ENCODE assay signal across 20 cellular contexts in the genomic region with DNA sequence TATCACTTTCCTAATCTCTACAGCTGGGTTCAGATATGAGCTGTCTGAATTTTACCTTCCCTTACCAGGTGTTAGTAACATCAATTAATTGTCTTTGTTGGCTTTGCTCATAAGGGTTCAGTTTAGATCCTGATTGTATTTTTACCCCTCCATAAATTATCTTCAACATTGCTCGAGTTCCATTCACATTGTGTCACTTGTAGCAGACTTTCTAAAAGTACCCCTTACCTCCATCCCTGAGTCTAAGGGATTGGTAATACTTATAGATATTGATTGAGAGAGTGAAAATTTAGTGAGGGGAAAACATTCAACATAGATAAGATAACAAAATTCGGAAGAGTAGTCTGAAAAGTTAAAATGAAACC. TPM values are rescaled to one million over a fixed set of nuclear protein-coding genes. Genes with fewer than 3 reads are reported as not detected.
DNase-seq lines count a peak whose midpoint lies in the region; ATAC-seq and TF ChIP-seq lines count a peak whose summit lies in the region.
"Had no signal": no experiment of that assay in that cellular context is flagged by ENCODE, and none has a peak within 500 bp of the region (broad histone marks: within the 10 kb centered on the region; RNA-seq: fewer than 3 reads in every experiment).

No MANE protein-coding gene starts in this region.

- H3K9me3 ChIP-seq in HCT116 (ENCODE audit: control insufficient read depth in 1 of 2, insufficient read depth in 1 of 2, low read depth in 1 of 2, low read length in 2 of 2) (no peaks in the 10 kb centered on the region), adipocyte (ENCODE audit: control insufficient read depth, low read length) (no peaks in the 10 kb centered on the region), smooth muscle cell (replicated peaks; ENCODE audit: low read depth) (no peaks in the 10 kb centered on the region)
- H3K9me3 ChIP-seq: HAP-1, ovary had no signal

- H3K36me3 ChIP-seq in HCT116 (ENCODE audit: control insufficient read depth in 1 of 2, insufficient read depth in 2 of 2, low read length in 2 of 2), result peaks cover 0 to under 1% of the 10 kb centered on the region in 2 experiments; a peak in 1 of 4 replicates
- H3K36me3 ChIP-seq in adipocyte (ENCODE audit: control insufficient read depth, insufficient read depth, low read length, severe bottlenecking), result no peaks in the 10 kb centered on the region
- H3K36me3 ChIP-seq in smooth muscle cell (ENCODE audit: low read depth), result no peaks in the 10 kb centered on the region
- H3K36me3 ChIP-seq: HAP-1, ovary, WERI-Rb-1 had no signal

- no peak overlapping the region for H3K27ac Mint-ChIP-seq in nephron progenitor cell
- H3K27ac Mint-ChIP-seq: activated CD4-positive, alpha-beta memory T cell treated with anti-CD3 and anti-CD28 coated beads for 36 hours; activated naive CD4-positive, alpha-beta T cell treated with anti-CD3 and anti-CD28 coated beads, Interleukin-2, amount 50 U/mL, for 24 hours; activated T-cell treated with anti-CD3 and anti-CD28 coated beads, Interleukin-2, amount 50 U/mL, for 24 hours; brain; T-helper 1 cell treated with Interleukin-12 subunit alpha and Interleukin-12 subunit beta and Interleukin-4 antibody, amounts not matched to agents 30 μg/mL and 1 μg/mL, for 36 hours had no signal

- H3K79me2 ChIP-seq in HCT116 (ENCODE audit: insufficient read depth, low read length), result peaks cover 73% of the 10 kb centered on the region
- H3K79me2 ChIP-seq in smooth muscle cell (ENCODE audit: low read depth), result peaks cover 91% of the 10 kb centered on the region

- no peaks in the 10 kb centered on the region for H3K27me3 Mint-ChIP-seq in nephron progenitor cell (ENCODE audit: low read depth, poor library complexity)
- H3K27me3 Mint-ChIP-seq: brain had no signal

- TF ChIP-seq RAD21 in HCT116 (IDR thresholded peaks at IDR 0.05; ENCODE audit: low read depth), result no peak

- no TSS peak for BruUV-seq in HCT116 (replicated peaks; lab: Mats Ljungman, UMichigan)

- H3F3A ChIP-seq in smooth muscle cell (ENCODE audit: low read depth), result no peaks in the 10 kb centered on the region

- TF ChIP-seq CTCF in HCT116 (IDR thresholded peaks at IDR 0.05 in 2 of 3, conservative IDR thresholded peaks at IDR 0.05 in 1 of 3; ENCODE audit: borderline replicate concordance in 1 of 3, insufficient read depth in 1 of 3, low read depth in 2 of 3, low read length in 2 of 3) (no peak), smooth muscle cell (IDR thresholded peaks at IDR 0.05; ENCODE audit: borderline replicate concordance, insufficient read depth, poor library complexity, severe bottlenecking) (no peak), nephron progenitor cell (IDR thresholded peaks at IDR 0.05) (no peak)

- POLR2A ChIA-PET in HCT116 (lab: Charles Lee), result no interaction called here

- no peak overlapping the region for H3K4me3 ChIP-seq in HCT116 (replicated peaks in 1 of 2; ENCODE audit: low read depth in 1 of 2, low read length in 2 of 2)
- peak overlapping the region; percentile 14 for H3K4me3 ChIP-seq in adipocyte (ENCODE audit: low read length)
- no peak overlapping the region for H3K4me3 ChIP-seq in smooth muscle cell
- H3K4me3 ChIP-seq: HAP-1, ovary, skin epidermis had no signal

- H3K27me3 ChIP-seq in HCT116 (ENCODE audit: insufficient read depth, low read length) (no peaks in the 10 kb centered on the region), adipocyte (replicated peaks; ENCODE audit: control insufficient read depth, insufficient read depth, low read length) (no peaks in the 10 kb centered on the region), smooth muscle cell (ENCODE audit: low read depth) (no peaks in the 10 kb centered on the region)
- H3K27me3 ChIP-seq: ovary had no signal

- ATAC-seq in HCT116 (peak; percentile 40; the same call in 1 of the 2 replicates), GM18873 (IDR thresholded peaks at IDR 0.05; ENCODE audit: low FRiP score, unreplicated experiment) (no peak)

- peak overlapping the region; percentile 29 for H3K4me2 ChIP-seq in HCT116 (ENCODE audit: low read length)
- no peak overlapping the region for H3K4me2 ChIP-seq in smooth muscle cell

- H3K9ac ChIP-seq in HCT116 (ENCODE audit: low read length), result no peak overlapping the region
- H3K9ac ChIP-seq in adipocyte (ENCODE audit: low read length), result no peak overlapping the region
- no peak overlapping the region for H3K9ac ChIP-seq in smooth muscle cell (ENCODE audit: low read depth)

- RAD21 ChIA-PET in HCT116 (lab: Charles Lee; ENCODE audit: low non-redundant PET in 1 of 2, low total read pairs in 2 of 2, uncharacterized antibody in 2 of 2, unreplicated experiment in 2 of 2), result no interaction called here

- no peak overlapping the region for H2AFZ ChIP-seq in HCT116 (ENCODE audit: low read depth, low read length, poor library complexity, severe bottlenecking)
- H2AFZ ChIP-seq in smooth muscle cell (ENCODE audit: low read depth), result no peak overlapping the region

- H3K9me3 Mint-ChIP-seq in nephron progenitor cell, result no peaks in the 10 kb centered on the region
- H3K9me3 Mint-ChIP-seq: activated CD4-positive, alpha-beta memory T cell treated with anti-CD3 and anti-CD28 coated beads for 36 hours; activated T-cell treated with anti-CD3 and anti-CD28 coated beads, Interleukin-2, amount 50 U/mL, for 24 hours; CD14-positive monocyte; T-helper 1 cell treated with Interleukin-12 subunit alpha and Interleukin-12 subunit beta and Interleukin-4 antibody, amounts not matched to agents 30 μg/mL and 1 μg/mL, for 36 hours had no signal

- CTCF ChIA-PET in HCT116 (lab: Charles Lee), result no interaction called here

- H3K27ac ChIP-seq in HCT116 (ENCODE audit: low read depth, low read length), result no peak overlapping the region
- H3K27ac ChIP-seq in smooth muscle cell (ENCODE audit: low read depth), result peak overlapping the region; percentile 33
- H3K27ac ChIP-seq: ovary, skin epidermis, WERI-Rb-1 had no signal

- no peak for DNase-seq in HCT116 (ENCODE audit: low read depth, low spot score)
- DNase-seq in adipocyte (ENCODE audit: low read depth), result peak; percentile 19
- DNase-seq in kidney tubule cell (ENCODE audit: low spot score), result peak; percentile 32
- no peak for DNase-seq in smooth muscle cell (lab: John Stamatoyannopoulos, UW; ENCODE audit: unreplicated experiment)
- DNase-seq in nephron progenitor cell, result no peak
- DNase-seq in middle frontal gyrus (ENCODE audit: extremely low spot score, low spot score), result no peak
- DNase-seq: activated CD4-positive, alpha-beta memory T cell treated with anti-CD3 and anti-CD28 coated beads for 36 hours; activated T-cell treated with anti-CD3 and anti-CD28 coated beads, Interleukin-2, amount 50 U/mL, for 24 hours; effector CD4-positive, alpha-beta T cell; NCI-H1436 treated with DMSO at 0.1 percent for 48 hours; NCI-H2227 treated with DMSO at 0.1 percent for 48 hours; ovary; WERI-Rb-1 had no signal

- no peak for TF ChIP-seq POLR2A in HCT116 (IDR thresholded peaks at IDR 0.05; ENCODE audit: borderline replicate concordance, extremely low read depth, insufficient read depth, insufficient read length)

- no peaks in the 10 kb centered on the region for H4K20me1 ChIP-seq in HCT116 (ENCODE audit: insufficient read depth)
- H4K20me1 ChIP-seq in smooth muscle cell (ENCODE audit: low read depth), result peaks cover 80% of the 10 kb centered on the region

- H3K4me1 ChIP-seq in HCT116 (ENCODE audit: control insufficient read depth in 1 of 2, insufficient read depth in 2 of 2, low read length in 2 of 2) (peaks cover 0 to 15% of the 10 kb centered on the region in 2 experiments; a peak in 2 of 4 replicates), adipocyte (ENCODE audit: control insufficient read depth, insufficient read depth, low read length) (peaks cover 27% of the 10 kb centered on the region), smooth muscle cell (ENCODE audit: low read depth) (peaks cover 6% of the 10 kb centered on the region)

- no peak overlapping the region for H3K4me3 Mint-ChIP-seq in nephron progenitor cell
- H3K4me3 Mint-ChIP-seq: activated CD4-positive, alpha-beta memory T cell treated with anti-CD3 and anti-CD28 coated beads for 36 hours; activated naive CD4-positive, alpha-beta T cell treated with anti-CD3 and anti-CD28 coated beads, Interleukin-2, amount 50 U/mL, for 24 hours; activated T-cell treated with anti-CD3 and anti-CD28 coated beads, Interleukin-2, amount 50 U/mL, for 24 hours; CD14-positive monocyte; T-helper 1 cell treated with Interleukin-12 subunit alpha and Interleukin-12 subunit beta and Interleukin-4 antibody, amounts not matched to agents 30 μg/mL and 1 μg/mL, for 36 hours had no signal

- H3K36me3 Mint-ChIP-seq in nephron progenitor cell (ENCODE audit: low read depth), result no peaks in the 10 kb centered on the region
- H3K36me3 Mint-ChIP-seq: activated CD4-positive, alpha-beta memory T cell treated with anti-CD3 and anti-CD28 coated beads for 36 hours; activated naive CD4-positive, alpha-beta T cell treated with anti-CD3 and anti-CD28 coated beads, Interleukin-2, amount 50 U/mL, for 24 hours; CD14-positive monocyte had no signal

- H3K9me2 ChIP-seq in HCT116 (ENCODE audit: insufficient read depth), result no peaks in the 10 kb centered on the region

- 73% methylated on average over 2 of the region's 2 CpGs for WGBS in smooth muscle cell (ENCODE audit: low lambda C conversion rate)

- H3K4me1 Mint-ChIP-seq in nephron progenitor cell, result peaks cover 23% of the 10 kb centered on the region
- H3K4me1 Mint-ChIP-seq: activated naive CD4-positive, alpha-beta T cell treated with anti-CD3 and anti-CD28 coated beads, Interleukin-2, amount 50 U/mL, for 24 hours had no signal

- intact Hi-C loops in HCT116 (cut with micrococcal nuclease), result no loop called here

TF ChIP-seq in HCT116, 20 proteins besides CTCF, POLR2A, EP300 and RAD21 (continues in another document):
- TF ChIP-seq, protein P1, sequence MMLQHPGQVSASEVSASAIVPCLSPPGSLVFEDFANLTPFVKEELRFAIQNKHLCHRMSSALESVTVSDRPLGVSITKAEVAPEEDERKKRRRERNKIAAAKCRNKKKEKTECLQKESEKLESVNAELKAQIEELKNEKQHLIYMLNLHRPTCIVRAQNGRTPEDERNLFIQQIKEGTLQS (IDR thresholded peaks at IDR 0.05), result no peak
- no peak for TF ChIP-seq ZFX (IDR thresholded peaks at IDR 0.05)

RNA-seq across cellular contexts. Expression of a gene that starts 7.3 kb away (rescaled TPM):
- total RNA-seq in HCT116 (2021; ENCODE audit: unreplicated experiment), result 11.7 TPM
- 3.4 and 4.8 TPM in 2 replicates for polyA plus RNA-seq in HCT116 (2012)
- 17.6 and 18.6 TPM in 2 replicates for total RNA-seq in smooth muscle cell
- polyA plus RNA-seq in smooth muscle cell, result 4.3 and 8.3 TPM in 2 replicates
- total RNA-seq: activated CD4-positive, alpha-beta memory T cell treated with anti-CD3 and anti-CD28 coated beads for 36 hours had no signal

Comparison
In these comparisons a context has a peak if more than half of its experiments do, and no peak if none do; other contexts are left out.
1. DNase-seq: peak in adipocyte (single experiment) and kidney tubule cell (single experiment); none in HCT116 (single experiment), smooth muscle cell (single experiment), nephron progenitor cell (single experiment) and middle frontal gyrus (single experiment).